12 cellular contexts compared by ENCODE assay signal in genomic region chr10:79197558-79197957, GRCh38.
"Had no signal": no experiment of that assay in that cellular context is flagged by ENCODE, and none has a peak within 500 bp of the region (broad histone marks: within the 10 kb centered on the region; RNA-seq: fewer than 3 reads in every experiment).

No MANE protein-coding gene starts in this region.

- H3K27ac Mint-ChIP-seq: natural killer cell, neural progenitor cell had no signal

- H3K9me3 Mint-ChIP-seq: natural killer cell, neural progenitor cell, type B pancreatic cell had no signal

- H3K27me3 Mint-ChIP-seq: type B pancreatic cell had no signal

- H3K27ac ChIP-seq: neural progenitor cell, pancreas, prostate gland had no signal

- H3K4me2 ChIP-seq: neural progenitor cell had no signal

- H3K9ac ChIP-seq: neural progenitor cell had no signal

- H3K4me3 ChIP-seq: dorsolateral prefrontal cortex, heart right ventricle, mucosa of descending colon, neural progenitor cell, pancreas, prostate gland, stomach had no signal

- H3K27me3 ChIP-seq: dorsolateral prefrontal cortex, heart right ventricle, neural progenitor cell, pancreas, stomach had no signal

- H2AFZ ChIP-seq: neural progenitor cell had no signal

- FAIRE-seq: frontal cortex, islet of Langerhans, pancreas had no signal

- H3K4me3 Mint-ChIP-seq: natural killer cell, neural progenitor cell, type B pancreatic cell had no signal

- H3K36me3 ChIP-seq: neural progenitor cell, prostate gland had no signal

- H3K9me3 ChIP-seq: heart right ventricle, mucosa of descending colon, pancreas, prostate gland, stomach had no signal

- H3K36me3 Mint-ChIP-seq: natural killer cell had no signal

- DNase-seq: cortex of kidney had no signal
